15 cellular contexts compared by ENCODE assay signal in genomic region chr6:108582618-108583017, GRCh38. TPM values are rescaled to one million over a fixed set of nuclear protein-coding genes. Genes with fewer than 3 reads are reported as not detected.
DNase-seq lines count a peak whose midpoint lies in the region; ATAC-seq and TF ChIP-seq lines count a peak whose summit lies in the region.
"Had no signal": no experiment of that assay in that cellular context is flagged by ENCODE, and none has a peak within 500 bp of the region (broad histone marks: within the 10 kb centered on the region; RNA-seq: fewer than 3 reads in every experiment).

No MANE protein-coding gene starts in this region.

- H3K4me3 Mint-ChIP-seq in mesothelial cell of epicardium = no peak overlapping the region

- peak overlapping the region; percentile 55 for H3K27ac ChIP-seq in HUES48 (ENCODE audit: low read depth, low read length)
- peak overlapping the region; percentile 47 to 67 for H3K27ac ChIP-seq in ascending aorta
- peak overlapping the region; percentile 66 to 67 for H3K27ac ChIP-seq in thoracic aorta
- H3K27ac ChIP-seq: C4-2B, epithelial cell of prostate had no signal

- no peak for ATAC-seq in thoracic aorta (ENCODE audit: insufficient number of reproducible peaks, low FRiP score, low read depth)
- ATAC-seq in GM18517 (IDR thresholded peaks at IDR 0.05; ENCODE audit: unreplicated experiment) = no peak
- ATAC-seq: GM12878 had no signal

- TF ChIP-seq CTCF in ascending aorta (IDR thresholded peaks at IDR 0.05) (no peak), mesothelial cell of epicardium (IDR thresholded peaks at IDR 0.05; ENCODE audit: unreplicated experiment) (no peak), thoracic aorta (IDR thresholded peaks at IDR 0.05) (no peak), GM13977 (IDR thresholded peaks at IDR 0.05; ENCODE audit: extremely low read depth, insufficient read depth, missing control alignments) (no peak)

- H3K9ac ChIP-seq in HUES48 (ENCODE audit: low read depth, low read length) = no peak overlapping the region

- peaks cover 10% of the 10 kb centered on the region for H3K36me3 Mint-ChIP-seq in mesothelial cell of epicardium

- intact Hi-C loops in ascending aorta (cut with DNase I) = no loop called here

- H3K36me3 ChIP-seq in HUES48 (ENCODE audit: control insufficient read depth, insufficient read depth, low read length) (no peaks in the 10 kb centered on the region), ascending aorta (peaks cover 6% of the 10 kb centered on the region in 2 donors), thoracic aorta (no peaks in the 10 kb centered on the region)

- DNase-seq in ascending aorta (ENCODE audit: low spot score in 2 of 2) (no peak), mesothelial cell of epicardium (ENCODE audit: low spot score in 2 of 2, unreplicated experiment in 2 of 2) (no peak), thoracic aorta (ENCODE audit: low spot score) (no peak), GM13977 (ENCODE audit: low spot score) (no peak), NCI-H748 (lab: John Stamatoyannopoulos, UW; ENCODE audit: unreplicated experiment) (no peak)
- DNase-seq: activated naive CD4-positive, alpha-beta T cell treated with anti-CD3 and anti-CD28 coated beads, Interleukin-2, amount 50 U/mL, for 16 hours; cerebellar nuclear complex; hippocampal formation; NCI-H1048; occipital lobe had no signal

- H3K27ac Mint-ChIP-seq in mesothelial cell of epicardium = peak overlapping the region; percentile 85

- H3K4me1 ChIP-seq in HUES48 (ENCODE audit: control insufficient read depth, insufficient read depth, low read length) (peaks cover 34% of the 10 kb centered on the region), ascending aorta (peaks cover 46 to 89% of the 10 kb centered on the region in 2 donors), thoracic aorta (ENCODE audit: control insufficient read depth in 1 of 2, low read depth in 2 of 2) (peaks cover 76 to 97% of the 10 kb centered on the region in 2 donors)

- no peaks in the 10 kb centered on the region for H3K27me3 Mint-ChIP-seq in mesothelial cell of epicardium (ENCODE audit: low read depth)

- H3K9me3 Mint-ChIP-seq in mesothelial cell of epicardium = no peaks in the 10 kb centered on the region

- H3K4me3 ChIP-seq in HUES48 (ENCODE audit: low read depth, low read length) = no peak overlapping the region
- peak overlapping the region in 1 of 2 donors; percentile 31 for H3K4me3 ChIP-seq in ascending aorta
- H3K4me3 ChIP-seq in thoracic aorta = no peak overlapping the region
- H3K4me3 ChIP-seq: GM12878 had no signal

- no peaks in the 10 kb centered on the region for H3K9me3 ChIP-seq in HUES48 (ENCODE audit: control insufficient read depth, insufficient read depth, low read length)
- H3K9me3 ChIP-seq in ascending aorta = no peaks in the 10 kb centered on the region
- H3K9me3 ChIP-seq in thoracic aorta = no peaks in the 10 kb centered on the region

- peaks cover 87% of the 10 kb centered on the region for H3K4me1 Mint-ChIP-seq in mesothelial cell of epicardium

- H3K27me3 ChIP-seq in HUES48 (ENCODE audit: control insufficient read depth, insufficient read depth, low read length) = no peaks in the 10 kb centered on the region
- no peaks in the 10 kb centered on the region for H3K27me3 ChIP-seq in ascending aorta
- no peaks in the 10 kb centered on the region for H3K27me3 ChIP-seq in thoracic aorta (replicated peaks; ENCODE audit: insufficient read depth)

- in situ Hi-C loops in GM13977 (cut with MboI; ENCODE audit: low pct_unique_long_range_greater_than_20kb, low sequenced_read_pairs, unreplicated experiment) = no loop called here

RNA-seq across cellular contexts. Expression of gene FOXO3, which starts 21.9 kb away (rescaled TPM):
- 91.5 TPM for total RNA-seq in ascending aorta
- 56.6 to 58.3 TPM (median 57.9 TPM) in 3 replicates for total RNA-seq in mesothelial cell of epicardium
- total RNA-seq in thoracic aorta = 100 to 1,000 TPM; 106 to 149 TPM
